In the genomic region with DNA sequence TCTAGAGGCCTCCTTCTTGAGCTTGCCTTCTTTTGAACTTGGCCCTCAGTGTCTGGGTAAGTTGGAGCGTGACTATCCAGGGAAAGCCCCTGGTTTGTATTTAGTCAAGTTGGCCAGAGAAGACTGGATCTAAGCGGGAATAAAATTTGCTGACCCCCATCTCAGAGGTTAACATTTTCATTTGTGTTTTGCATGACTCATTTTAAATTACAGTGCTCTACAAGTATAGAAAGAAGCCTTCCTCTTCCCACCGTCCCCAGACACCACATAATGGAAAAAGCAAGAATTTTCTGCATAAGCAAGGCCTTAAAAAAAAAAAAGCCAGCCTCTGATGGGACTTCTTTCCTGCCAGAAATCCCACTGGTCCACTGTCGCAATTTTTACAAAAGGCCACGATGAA, we compare ENCODE assay signal across 10 cellular contexts. TPM values are rescaled to one million over a fixed set of nuclear protein-coding genes. Genes with fewer than 3 reads are reported as not detected.
DNase-seq lines count a peak whose midpoint lies in the region; ATAC-seq lines count a peak whose summit lies in the region.
"Had no signal": no experiment of that assay in that cellular context is flagged by ENCODE, and none has a peak within 500 bp of the region (broad histone marks: within the 10 kb centered on the region; RNA-seq: fewer than 3 reads in every experiment).

No MANE protein-coding gene starts in this region.

- peak overlapping the region; percentile 78 for H3K27ac Mint-ChIP-seq in activated naive CD8-positive, alpha-beta T cell treated with anti-CD3 and anti-CD28 coated beads, Interleukin-2, amount 50 U/mL, for 24 hours
- peak overlapping the region; percentile 59 to 90 for H3K27ac Mint-ChIP-seq in stimulated activated naive CD8-positive, alpha-beta T cell treated with anti-CD3 and anti-CD28 coated beads, Interleukin-15, amount 100 ng/mL, for 72 hours

- peak overlapping the region; percentile 27 for H3K4me3 Mint-ChIP-seq in activated naive CD8-positive, alpha-beta T cell treated with anti-CD3 and anti-CD28 coated beads, Interleukin-2, amount 50 U/mL, for 24 hours
- peak overlapping the region; percentile 49 to 68 for H3K4me3 Mint-ChIP-seq in stimulated activated naive CD8-positive, alpha-beta T cell treated with anti-CD3 and anti-CD28 coated beads, Interleukin-15, amount 100 ng/mL, for 72 hours

- no peaks in the 10 kb centered on the region for H3K9me3 Mint-ChIP-seq in activated naive CD8-positive, alpha-beta T cell treated with anti-CD3 and anti-CD28 coated beads, Interleukin-2, amount 50 U/mL, for 24 hours
- no peaks in the 10 kb centered on the region for H3K9me3 Mint-ChIP-seq in stimulated activated naive CD8-positive, alpha-beta T cell treated with anti-CD3 and anti-CD28 coated beads, Interleukin-15, amount 100 ng/mL, for 72 hours

- 40% methylated on average over 5 of the region's 5 CpGs for WGBS in right cardiac atrium

- H3K9me3 ChIP-seq in right cardiac atrium (ENCODE audit: control insufficient read depth, low read length), result no peaks in the 10 kb centered on the region
- H3K9me3 ChIP-seq: colonic mucosa had no signal

- DNase-seq in HT1080 (ENCODE audit: low read depth), result peak; percentile 33
- DNase-seq in activated naive CD8-positive, alpha-beta T cell treated with anti-CD3 and anti-CD28 coated beads, Interleukin-2, amount 50 U/mL, for 24 hours, result no peak
- no peak for DNase-seq in right cardiac atrium
- no peak for DNase-seq in stimulated activated naive CD8-positive, alpha-beta T cell treated with anti-CD3 and anti-CD28 coated beads, Interleukin-15, amount 100 ng/mL, for 72 hours
- DNase-seq in GM19240 (ENCODE audit: insufficient read length, low spot score), result no peak
- DNase-seq in putamen (ENCODE audit: low spot score), result no peak
- DNase-seq: colonic mucosa, PC-9, retina had no signal

- intact Hi-C loops in right cardiac atrium (cut with DNase I), result no loop called here

- no peaks in the 10 kb centered on the region for H3K27me3 Mint-ChIP-seq in activated naive CD8-positive, alpha-beta T cell treated with anti-CD3 and anti-CD28 coated beads, Interleukin-2, amount 50 U/mL, for 24 hours
- H3K27me3 Mint-ChIP-seq in stimulated activated naive CD8-positive, alpha-beta T cell treated with anti-CD3 and anti-CD28 coated beads, Interleukin-15, amount 100 ng/mL, for 72 hours, result no peaks in the 10 kb centered on the region

- H3K4me1 Mint-ChIP-seq in activated naive CD8-positive, alpha-beta T cell treated with anti-CD3 and anti-CD28 coated beads, Interleukin-2, amount 50 U/mL, for 24 hours, result peaks cover 79% of the 10 kb centered on the region
- H3K4me1 Mint-ChIP-seq in stimulated activated naive CD8-positive, alpha-beta T cell treated with anti-CD3 and anti-CD28 coated beads, Interleukin-15, amount 100 ng/mL, for 72 hours, result peaks cover 88% of the 10 kb centered on the region

- no peak for ATAC-seq in activated naive CD8-positive, alpha-beta T cell treated with anti-CD3 and anti-CD28 coated beads, Interleukin-2, amount 50 U/mL, for 24 hours
- ATAC-seq in right cardiac atrium (peak; percentile 16 to 63), GM19324 (IDR thresholded peaks at IDR 0.05; ENCODE audit: low FRiP score, unreplicated experiment) (no peak)
- no peak for ATAC-seq in stimulated activated naive CD8-positive, alpha-beta T cell treated with anti-CD3 and anti-CD28 coated beads, Interleukin-15, amount 100 ng/mL, for 72 hours

- H3K27ac ChIP-seq in right cardiac atrium (ENCODE audit: low read length), result peak overlapping the region; percentile 63
- H3K27ac ChIP-seq: colonic mucosa, PC-9 had no signal

- H3K27me3 ChIP-seq in right cardiac atrium (ENCODE audit: control insufficient read depth, insufficient read depth), result no peaks in the 10 kb centered on the region
- H3K27me3 ChIP-seq: colonic mucosa had no signal

- peaks cover 18% of the 10 kb centered on the region for H3K4me1 ChIP-seq in right cardiac atrium (ENCODE audit: control insufficient read depth, insufficient read depth, low read length)

- H3K36me3 Mint-ChIP-seq in activated naive CD8-positive, alpha-beta T cell treated with anti-CD3 and anti-CD28 coated beads, Interleukin-2, amount 50 U/mL, for 24 hours (ENCODE audit: low read depth), result peaks cover 20% of the 10 kb centered on the region

- no peak overlapping the region for H3K4me3 ChIP-seq in right cardiac atrium (ENCODE audit: low read length)
- H3K4me3 ChIP-seq: colonic mucosa, PC-9 had no signal

RNA-seq across cellular contexts. Expression of a gene that starts 27.2 kb away (rescaled TPM):
- 12.6 and 14.0 TPM in 2 replicates for total RNA-seq in HT1080 (2014; rRNA removed; shearing (Covaris generic))
- 2.8 and 4.3 TPM in 2 replicates for polyA plus RNA-seq in HT1080 (2015; cell fraction: cytosol; rRNA removed)
- 7.1 and 8.1 TPM in 2 replicates for polyA plus RNA-seq in HT1080 (2015; cell fraction: nucleus; rRNA removed)
- 100 to 1,000 TPM in 3 of 4 donors, 10 to 100 TPM in 1; 64.9 to 170 (median 116) TPM for total RNA-seq in right cardiac atrium
- 29.7 TPM for polyA plus RNA-seq in right cardiac atrium

Comparison
In these comparisons a context has a peak if more than half of its experiments do, and no peak if none do; other contexts are left out.
1. ATAC-seq: peak in right cardiac atrium (2 of 2); none in activated naive CD8-positive, alpha-beta T cell treated with anti-CD3 and anti-CD28 coated beads, Interleukin-2, amount 50 U/mL, for 24 hours (single experiment), stimulated activated naive CD8-positive, alpha-beta T cell treated with anti-CD3 and anti-CD28 coated beads, Interleukin-15, amount 100 ng/mL, for 72 hours (single experiment) and GM19324 (single experiment).